ENCODE assay signal across 22 cellular contexts in the genomic region with DNA sequence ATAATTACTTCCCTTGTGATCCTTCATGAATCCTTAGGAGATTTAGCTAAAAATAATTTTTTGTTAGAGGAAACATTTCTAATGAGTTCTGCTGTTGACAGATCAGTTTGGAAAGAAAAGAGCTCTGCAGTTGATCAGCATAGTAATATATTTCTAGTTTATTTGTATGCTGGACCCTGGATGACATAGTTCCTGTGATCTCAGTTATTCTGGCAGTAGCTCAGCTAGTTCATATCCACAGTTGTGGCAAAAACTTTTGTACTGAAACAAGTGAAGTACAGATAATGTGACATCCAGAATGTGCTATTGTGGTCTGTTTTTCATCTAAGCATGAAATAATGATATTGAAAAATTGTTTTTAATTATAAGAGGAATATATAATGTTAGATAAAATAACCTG. TPM values are rescaled to one million over a fixed set of nuclear protein-coding genes. Genes with fewer than 3 reads are reported as not detected.
DNase-seq lines count a peak whose midpoint lies in the region; ATAC-seq and TF ChIP-seq lines count a peak whose summit lies in the region.
"Had no signal": no experiment of that assay in that cellular context is flagged by ENCODE, and none has a peak within 500 bp of the region (broad histone marks: within the 10 kb centered on the region; RNA-seq: fewer than 3 reads in every experiment).

No MANE protein-coding gene starts in this region.

- peaks cover 4% of the 10 kb centered on the region for H3K27me3 Mint-ChIP-seq in GM23338 (ENCODE audit: insufficient read depth, low read depth, poor library complexity)
- H3K27me3 Mint-ChIP-seq: activated B cell treated with CpG ODN at 0.5 μM for 24 hours; activated naive CD4-positive, alpha-beta T cell treated with anti-CD3 and anti-CD28 coated beads, Interleukin-2, amount 50 U/mL, for 24 hours had no signal

- H3K27ac ChIP-seq in GM23338 (ENCODE audit: low read depth) = no peak overlapping the region
- H3K27ac ChIP-seq in osteoblast (ENCODE audit: low read depth, low read length) = no peak overlapping the region
- H3K27ac ChIP-seq: ovary, SJSA1, transverse colon had no signal

- peaks cover 9% of the 10 kb centered on the region for H3K4me1 Mint-ChIP-seq in GM23338

- H3K4me3 ChIP-seq in GM23338 = no peak overlapping the region
- no peak overlapping the region for H3K4me3 ChIP-seq in osteoblast (ENCODE audit: insufficient read depth, low read length)
- H3K4me3 ChIP-seq: breast epithelium, heart left ventricle, ovary, SJSA1, transverse colon had no signal

- ATAC-seq in GM23338 = no peak
- no peak for ATAC-seq in HG02759 (IDR thresholded peaks at IDR 0.05; ENCODE audit: unreplicated experiment)
- ATAC-seq: esophagus mucosa, sciatic nerve had no signal

- no peak overlapping the region for H3K4me3 Mint-ChIP-seq in GM23338
- H3K4me3 Mint-ChIP-seq: activated B cell treated with CpG ODN at 0.5 μM for 24 hours; activated naive CD4-positive, alpha-beta T cell treated with anti-CD3 and anti-CD28 coated beads, Interleukin-2, amount 50 U/mL, for 24 hours had no signal

- no peaks in the 10 kb centered on the region for H3F3A ChIP-seq in GM23338 (replicated peaks; ENCODE audit: low read depth)

- no peaks in the 10 kb centered on the region; the same call in 1 of the 2 replicates for H3K4me1 ChIP-seq in GM23338 (ENCODE audit: insufficient read depth)
- H3K4me1 ChIP-seq in osteoblast (ENCODE audit: insufficient read depth, low read length) = peaks cover 6% of the 10 kb centered on the region
- H3K4me1 ChIP-seq: breast epithelium, SJSA1 had no signal

- H3K27ac Mint-ChIP-seq in GM23338 = peak overlapping the region; percentile 10; the same call in 1 of the 2 replicates
- H3K27ac Mint-ChIP-seq: activated B cell treated with CpG ODN at 0.5 μM for 24 hours; activated naive CD4-positive, alpha-beta T cell treated with anti-CD3 and anti-CD28 coated beads, Interleukin-2, amount 50 U/mL, for 24 hours had no signal

- H3K36me3 ChIP-seq in GM23338 (ENCODE audit: insufficient read depth) (0 out of 2 replicates have a peak, but pooled peaks cover 3% of the 10 kb centered on the region), osteoblast (ENCODE audit: insufficient read depth, low read length) (no peaks in the 10 kb centered on the region)
- H3K36me3 ChIP-seq: breast epithelium, ovary, transverse colon had no signal

- peaks cover 99% of the 10 kb centered on the region for H3K79me2 ChIP-seq in GM23338 (replicated peaks; ENCODE audit: insufficient read depth)
- H3K79me2 ChIP-seq in osteoblast (ENCODE audit: insufficient read depth, low read length) = peaks cover 83% of the 10 kb centered on the region

- H3K9me3 ChIP-seq in osteoblast (ENCODE audit: low read depth, low read length) = no peaks in the 10 kb centered on the region
- H3K9me3 ChIP-seq: breast epithelium, heart left ventricle, ovary, SJSA1, transverse colon had no signal

- TF ChIP-seq CTCF in GM23338 (conservative IDR thresholded peaks at IDR 0.05; ENCODE audit: low read depth in 2 of 2) (no peak), osteoblast (IDR thresholded peaks at IDR 0.05; ENCODE audit: extremely low read depth, low read depth, low read length) (no peak)

- H3K27me3 ChIP-seq in GM23338 (ENCODE audit: insufficient read depth) (no peaks in the 10 kb centered on the region), osteoblast (ENCODE audit: insufficient read depth, low read length) (no peaks in the 10 kb centered on the region)
- H3K27me3 ChIP-seq: breast epithelium, heart left ventricle, ovary, SJSA1, transverse colon had no signal

- H4K20me1 ChIP-seq in GM23338 (replicated peaks; ENCODE audit: insufficient read depth) = peaks cover 40% of the 10 kb centered on the region
- H4K20me1 ChIP-seq in osteoblast (ENCODE audit: insufficient read depth, low read length) = peaks cover 17% of the 10 kb centered on the region

- peaks cover 5% of the 10 kb centered on the region; the same call in 1 of the 3 replicates for H3K9me3 Mint-ChIP-seq in GM23338
- H3K9me3 Mint-ChIP-seq: activated B cell treated with CpG ODN at 0.5 μM for 24 hours had no signal

- H3K4me2 ChIP-seq in GM23338 = no peak overlapping the region
- no peak overlapping the region for H3K4me2 ChIP-seq in osteoblast (ENCODE audit: insufficient read depth, low read length)

- no peaks in the 10 kb centered on the region for H3K9me2 ChIP-seq in GM23338 (ENCODE audit: insufficient read depth)

- H3K36me3 Mint-ChIP-seq in GM23338 (ENCODE audit: low read depth) = peaks cover 26% of the 10 kb centered on the region

- H2AFZ ChIP-seq in GM23338 (no peak overlapping the region), osteoblast (ENCODE audit: low read length) (no peak overlapping the region)

- DNase-seq in GM23338 (ENCODE audit: low spot score) (no peak), astrocyte of the hippocampus (ENCODE audit: low read depth, low spot score) (peak; percentile 32), fibroblast of peridontal ligament (ENCODE audit: extremely low read depth) (peak; percentile 36), osteoblast (ENCODE audit: insufficient read length, low spot score, missing footprints) (peak; percentile 66), NCI-H2107 treated with DMSO at 0.1 percent for 48 hours (lab: John Stamatoyannopoulos, UW; ENCODE audit: unreplicated experiment) (no peak), NCI-H2171 treated with DMSO at 0.1 percent for 48 hours (lab: John Stamatoyannopoulos, UW) (no peak)
- no peak for DNase-seq in activated CD4-positive, alpha-beta T cell treated with anti-CD3 and anti-CD28 coated beads for 48 hours
- DNase-seq: activated B cell treated with CpG ODN at 0.5 μM for 24 hours; activated T-cell treated with anti-CD3 and anti-CD28 coated beads, Interleukin-2, amount 50 U/mL, for 48 hours; DND-41; heart left ventricle; NCI-H524; OCI-M1; ovary; stimulated activated naive CD4-positive, alpha-beta T cell; transverse colon had no signal

TF ChIP-seq in GM23338, 12 proteins besides CTCF, POLR2A, EP300 and RAD21:
- TF ChIP-seq REST (IDR thresholded peaks at IDR 0.05; ENCODE audit: unreplicated experiment) (no peak), STAT1 (IDR thresholded peaks at IDR 0.05; ENCODE audit: unreplicated experiment) (no peak), EZH2 (IDR thresholded peaks at IDR 0.05; ENCODE audit: low read depth, unreplicated experiment) (no peak), ZNF114 (CRISPR knock-in tag; IDR thresholded peaks at IDR 0.05) (no peak), CREB1 (CRISPR knock-in tag; IDR thresholded peaks at IDR 0.05; ENCODE audit: low read depth) (no peak), ZNF331 (CRISPR knock-in tag; IDR thresholded peaks at IDR 0.05; ENCODE audit: low read depth) (no peak), POLR2AphosphoS5 (IDR thresholded peaks at IDR 0.05; ENCODE audit: low read depth) (no peak), ETS1 (IDR thresholded peaks at IDR 0.05) (no peak), EZH2phosphoT487 (IDR thresholded peaks at IDR 0.05; ENCODE audit: unreplicated experiment) (no peak)

RNA-seq across cellular contexts. Expression of gene ABI2, which starts 33.7 kb away (rescaled TPM):
- total RNA-seq in GM23338 (2014; rRNA removed; shearing (Covaris generic)) = 94.3 and 114 TPM in 2 replicates
- 37.2 and 46.5 TPM in 2 replicates for polyA plus RNA-seq in GM23338 (2016; fragmentation: Nextera tagmentation; extraction: Ambion mirVana)
- 38.3 and 38.7 TPM in 2 replicates for total RNA-seq in osteoblast

Comparison
In these comparisons a context has a peak if more than half of its experiments do, and no peak if none do; other contexts are left out.
1. DNase-seq: peak in astrocyte of the hippocampus (single experiment), fibroblast of peridontal ligament (single experiment) and osteoblast (single experiment); none in GM23338 (single experiment), NCI-H2107 treated with DMSO at 0.1 percent for 48 hours (single experiment), activated CD4-positive, alpha-beta T cell treated with anti-CD3 and anti-CD28 coated beads for 48 hours (single experiment) and NCI-H2171 treated with DMSO at 0.1 percent for 48 hours (single experiment).